ENCODE assay signal across 8 cellular contexts in the genomic region with DNA sequence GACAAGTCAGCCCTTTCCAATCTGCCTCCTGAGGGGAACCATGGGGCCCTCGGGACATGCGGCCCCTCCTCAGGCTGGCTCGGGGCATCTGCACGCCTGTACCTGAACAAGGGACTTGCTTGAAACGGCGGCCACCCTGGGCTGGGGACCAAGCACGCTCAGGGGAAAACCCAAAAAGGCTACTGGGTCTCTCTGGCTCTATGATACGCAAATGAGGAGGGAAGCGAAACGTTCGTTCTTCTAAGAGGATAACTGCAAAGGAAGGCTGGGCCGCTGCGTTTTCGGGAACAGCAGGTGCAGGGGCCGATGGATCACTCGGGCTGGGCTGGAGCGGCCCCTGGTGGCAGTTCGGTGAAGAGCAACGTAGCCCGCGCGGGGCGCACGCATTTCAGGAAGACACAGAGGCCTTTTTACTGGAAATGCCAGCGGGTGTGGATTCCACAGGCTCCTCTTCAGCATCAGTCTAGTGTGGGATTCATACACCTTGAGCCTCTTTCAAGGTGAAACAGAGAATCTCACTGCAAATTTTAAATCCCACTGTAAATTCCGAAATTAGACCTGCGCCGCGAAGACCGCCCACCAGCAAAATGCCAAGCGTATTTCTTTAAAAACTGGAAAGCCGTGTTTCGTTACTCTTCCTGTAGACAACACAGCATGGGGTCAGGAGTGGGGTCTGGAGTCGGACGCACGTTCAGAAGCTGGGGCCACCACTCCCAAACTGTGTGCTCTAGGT. TPM values are rescaled to one million over a fixed set of nuclear protein-coding genes. Genes with fewer than 3 reads are reported as not detected.
DNase-seq lines count a peak whose midpoint lies in the region; ATAC-seq and TF ChIP-seq lines count a peak whose summit lies in the region.
"Not testable (repeated sequence)": the region's sequence is repeated elsewhere in the genome, so short reads cannot be mapped to it uniquely, and the experiment has no call there.

No MANE protein-coding gene starts in this region.

- not testable (repeated sequence) for H3K4me3 ChIP-seq in cardiac muscle cell, upper lobe of left lung

- ATAC-seq in HG02623 (IDR thresholded peaks at IDR 0.05; ENCODE audit: unreplicated experiment), result peak; percentile 86
- ATAC-seq in T-helper 17 cell, result peak; percentile 91
- ATAC-seq in upper lobe of left lung (ENCODE audit: low FRiP score in 2 of 2), result peak; percentile 86 to 88

- peaks cover 13% of the 10 kb centered on the region for H3K27me3 Mint-ChIP-seq in T-helper 17 cell
- not testable (repeated sequence) for H3K27me3 Mint-ChIP-seq in activated naive CD8-positive, alpha-beta T cell treated with anti-CD3 and anti-CD28 coated beads for 36 hours

- H3K9me3 ChIP-seq in T-helper 17 cell (ENCODE audit: control insufficient read depth, low read length, poor library complexity, severe bottlenecking); cardiac muscle cell (ENCODE audit: low read depth); upper lobe of left lung: not testable (repeated sequence)

- peak in 2 of 3 experiments; percentile 11 to 50 for DNase-seq in NCI-H1417 (lab: John Stamatoyannopoulos, UW)
- DNase-seq in T-helper 17 cell, result peak; percentile 54 to 79 (median 61)
- DNase-seq in activated naive CD8-positive, alpha-beta T cell treated with anti-CD3 and anti-CD28 coated beads for 36 hours, result peak; percentile 86
- DNase-seq in cardiac muscle cell (ENCODE audit: low read depth in 1 of 2, low spot score in 1 of 2), result peak; percentile 67 to 71
- DNase-seq in posterior cingulate gyrus, result peak; percentile 66 to 98 (median 84)
- peak; percentile 74 to 96 for DNase-seq in upper lobe of left lung

- H3K4me3 Mint-ChIP-seq in T-helper 17 cell; activated naive CD8-positive, alpha-beta T cell treated with anti-CD3 and anti-CD28 coated beads for 36 hours: not testable (repeated sequence)

- not testable (repeated sequence) for H3K9me3 Mint-ChIP-seq in activated naive CD8-positive, alpha-beta T cell treated with anti-CD3 and anti-CD28 coated beads for 36 hours

- H3K27ac Mint-ChIP-seq in T-helper 17 cell, result not testable (repeated sequence)
- peak overlapping the region; percentile 76 for H3K27ac Mint-ChIP-seq in activated naive CD8-positive, alpha-beta T cell treated with anti-CD3 and anti-CD28 coated beads for 36 hours

- H3K36me3 ChIP-seq in cardiac muscle cell, upper lobe of left lung: not testable (repeated sequence)

- intact Hi-C loops in posterior cingulate gyrus (cut with DNase I), result not testable (repeated sequence)

- not testable (repeated sequence) for H3K27ac ChIP-seq in cardiac muscle cell, upper lobe of left lung

- H3K4me1 Mint-ChIP-seq in T-helper 17 cell, result not testable (repeated sequence)
- H3K4me1 Mint-ChIP-seq in activated naive CD8-positive, alpha-beta T cell treated with anti-CD3 and anti-CD28 coated beads for 36 hours, result peaks cover 16% of the 10 kb centered on the region

- TF ChIP-seq EP300 in upper lobe of left lung (IDR thresholded peaks at IDR 0.05), result not testable (repeated sequence)

- TF ChIP-seq POLR2A in upper lobe of left lung (IDR thresholded peaks at IDR 0.05), result not testable (repeated sequence)

- H3K27me3 ChIP-seq in cardiac muscle cell, upper lobe of left lung: not testable (repeated sequence)

- WGBS in upper lobe of left lung, 2 donors, result 35 to 37% methylated on average over 35 to 36 of the region's 36 CpGs

- not testable (repeated sequence) for H3K36me3 Mint-ChIP-seq in T-helper 17 cell (ENCODE audit: low read depth); activated naive CD8-positive, alpha-beta T cell treated with anti-CD3 and anti-CD28 coated beads for 36 hours

- TF ChIP-seq CTCF in GM12873 (IDR thresholded peaks at IDR 0.05; ENCODE audit: insufficient read depth, low read depth, low read length, missing control alignments) (peak; percentile 86), cardiac muscle cell (IDR thresholded peaks at IDR 0.05; ENCODE audit: low read depth, low read length) (peak; percentile 86), upper lobe of left lung (IDR thresholded peaks at IDR 0.05) (peak; percentile 78 to 89 (median 84))

- H3K4me1 ChIP-seq in cardiac muscle cell (ENCODE audit: low read depth); upper lobe of left lung: not testable (repeated sequence)

RNA-seq across cellular contexts. Expression of a gene that starts 27.0 kb away (rescaled TPM):
- total RNA-seq in T-helper 17 cell, result not detected
- not detected for total RNA-seq in activated naive CD8-positive, alpha-beta T cell treated with anti-CD3 and anti-CD28 coated beads for 36 hours
- total RNA-seq in cardiac muscle cell, result not detected in 2 replicates
- polyA plus RNA-seq in cardiac muscle cell, result not detected in 2 replicates
- total RNA-seq in upper lobe of left lung, result under 1 TPM in 3 of 6 donors, not detected in 3; under 0.01 to 0.20 (median 0.11) TPM

RNA-seq across cellular contexts. Expression of a gene that starts 40.1 kb away (rescaled TPM):
- total RNA-seq in T-helper 17 cell, result 10 to 100 TPM; 50.4 to 53.9 TPM
- total RNA-seq in activated naive CD8-positive, alpha-beta T cell treated with anti-CD3 and anti-CD28 coated beads for 36 hours, result 100 to 1,000 TPM; 298 to 301 TPM
- total RNA-seq in cardiac muscle cell, result 5.4 and 7.4 TPM in 2 replicates
- 6.7 and 8.2 TPM in 2 replicates for polyA plus RNA-seq in cardiac muscle cell
- total RNA-seq in upper lobe of left lung, result 10 to 100 TPM in 2 of 6 donors, 1 to 10 TPM in 4; 4.7 to 20.4 (median 8.5) TPM

RNA-seq across cellular contexts. Expression of a gene that starts 41.9 kb away (rescaled TPM):
- total RNA-seq in T-helper 17 cell (10 to 100 TPM; 46.9 to 47.9 TPM), cardiac muscle cell (24.6 and 26.7 TPM in 2 replicates), upper lobe of left lung (10 to 100 TPM; 15.2 to 47.1 (median 24.4) TPM)
- total RNA-seq in activated naive CD8-positive, alpha-beta T cell treated with anti-CD3 and anti-CD28 coated beads for 36 hours, result 10 to 100 TPM; 25.6 to 27.0 TPM
- 25.3 and 27.9 TPM in 2 replicates for polyA plus RNA-seq in cardiac muscle cell

Comparison
In these comparisons a context has a peak if more than half of its experiments do, and no peak if none do; other contexts are left out.
1. DNase-seq: peak in every context shown above with its lines; median percentile 86 in activated naive CD8-positive, alpha-beta T cell treated with anti-CD3 and anti-CD28 coated beads for 36 hours; 85 in upper lobe of left lung; 84 in posterior cingulate gyrus; 69 in cardiac muscle cell; 61 in T-helper 17 cell; 30 in NCI-H1417.
2. RNA of a gene that starts 40.1 kb away (total RNA-seq): 298 to 301 TPM in activated naive CD8-positive, alpha-beta T cell treated with anti-CD3 and anti-CD28 coated beads for 36 hours; 50.4 to 53.9 TPM in T-helper 17 cell, 4.7 to 20.4 TPM in upper lobe of left lung and 5.4 to 7.4 TPM in cardiac muscle cell; every median in the first group is over 4 times any median in the second.
3. Peak in every context shown above with its lines, with median percentiles within 50 percentile points of each other: CTCF ChIP-seq and ATAC-seq.